7 cellular contexts compared by ENCODE assay signal in genomic region chr7:1045038-1045726, GRCh38. TPM values are rescaled to one million over a fixed set of nuclear protein-coding genes. Genes with fewer than 3 reads are reported as not detected.
DNase-seq lines count a peak whose midpoint lies in the region; ATAC-seq lines count a peak whose summit lies in the region.

No MANE protein-coding gene starts in this region.

- H3K27me3 Mint-ChIP-seq in activated T-helper 1 cell treated with anti-CD3 and anti-CD28 coated beads, Interleukin-12 subunit alpha, Interleukin-12 subunit beta, Interleukin-2, Interleukin-4 antibody, amounts not matched to agents 30 ng/mL and 10 ng/mL and 1 ng/mL, durations not matched to agents 14 hours and 24 hours and 36 hours (ENCODE audit: insufficient read depth) = peaks cover 1% of the 10 kb centered on the region
- H3K27me3 Mint-ChIP-seq in immature natural killer cell (ENCODE audit: low read depth in 3 of 3) = peaks cover 24 to 27% (median 26%) of the 10 kb centered on the region in 3 donors
- no peaks in the 10 kb centered on the region for H3K27me3 Mint-ChIP-seq in stimulated activated naive CD8-positive, alpha-beta T cell treated with anti-CD3 and anti-CD28 coated beads, Interleukin-15, amount 100 ng/mL, for 72 hours

- H3K36me3 Mint-ChIP-seq in activated T-helper 1 cell treated with anti-CD3 and anti-CD28 coated beads, Interleukin-12 subunit alpha, Interleukin-12 subunit beta, Interleukin-2, Interleukin-4 antibody, amounts not matched to agents 30 ng/mL and 10 ng/mL and 1 ng/mL, durations not matched to agents 14 hours and 24 hours and 36 hours (ENCODE audit: low read depth) = peaks cover 1% of the 10 kb centered on the region
- no peaks in the 10 kb centered on the region for H3K36me3 Mint-ChIP-seq in immature natural killer cell

- ATAC-seq in stimulated activated naive CD8-positive, alpha-beta T cell treated with anti-CD3 and anti-CD28 coated beads, Interleukin-15, amount 100 ng/mL, for 72 hours = no peak

- peak overlapping the region; percentile 5 for H3K27ac Mint-ChIP-seq in activated T-helper 1 cell treated with anti-CD3 and anti-CD28 coated beads, Interleukin-12 subunit alpha, Interleukin-12 subunit beta, Interleukin-2, Interleukin-4 antibody, amounts not matched to agents 30 ng/mL and 10 ng/mL and 1 ng/mL, durations not matched to agents 14 hours and 24 hours and 36 hours
- H3K27ac Mint-ChIP-seq in immature natural killer cell = peak overlapping the region in 4 of 6 donors; percentile 54 to 86 (median 84)
- H3K27ac Mint-ChIP-seq in stimulated activated naive CD8-positive, alpha-beta T cell treated with anti-CD3 and anti-CD28 coated beads, Interleukin-15, amount 100 ng/mL, for 72 hours = peak overlapping the region; percentile 16 to 60

- no peaks in the 10 kb centered on the region for H3K9me3 Mint-ChIP-seq in activated T-helper 1 cell treated with anti-CD3 and anti-CD28 coated beads, Interleukin-12 subunit alpha, Interleukin-12 subunit beta, Interleukin-2, Interleukin-4 antibody, amounts not matched to agents 30 ng/mL and 10 ng/mL and 1 ng/mL, durations not matched to agents 14 hours and 24 hours and 36 hours
- H3K9me3 Mint-ChIP-seq in immature natural killer cell = no peaks in the 10 kb centered on the region
- no peaks in the 10 kb centered on the region for H3K9me3 Mint-ChIP-seq in stimulated activated naive CD8-positive, alpha-beta T cell treated with anti-CD3 and anti-CD28 coated beads, Interleukin-15, amount 100 ng/mL, for 72 hours

- intact Hi-C loops in activated T-helper 1 cell treated with anti-CD3 and anti-CD28 coated beads, Interleukin-12 subunit alpha, Interleukin-12 subunit beta, Interleukin-2, Interleukin-4 antibody, amounts not matched to agents 30 ng/mL and 10 ng/mL and 1 ng/mL, durations not matched to agents 14 hours and 24 hours and 36 hours (cut with micrococcal nuclease) = loop anchor here (2.0 kb wide), 1 partner anchor 526 kb away; the partner anchor contains the start of gene PSMG3

- DNase-seq in HK-2 (ENCODE audit: unreplicated experiment) (peak; percentile 51), immature natural killer cell (no peak), SW 1271 (lab: John Stamatoyannopoulos, UW) (no peak), OCI-M2 (lab: John Stamatoyannopoulos, UW; ENCODE audit: unreplicated experiment) (no peak), NCI-H345 (lab: John Stamatoyannopoulos, UW) (no peak)
- no peak for DNase-seq in activated T-helper 1 cell treated with anti-CD3 and anti-CD28 coated beads, Interleukin-12 subunit alpha, Interleukin-12 subunit beta, Interleukin-2, Interleukin-4 antibody, amounts not matched to agents 30 ng/mL and 10 ng/mL and 1 ng/mL, durations not matched to agents 14 hours and 24 hours and 36 hours (ENCODE audit: low spot score)
- no peak for DNase-seq in stimulated activated naive CD8-positive, alpha-beta T cell treated with anti-CD3 and anti-CD28 coated beads, Interleukin-15, amount 100 ng/mL, for 72 hours

- peak overlapping the region; percentile 83 for H3K4me3 Mint-ChIP-seq in activated T-helper 1 cell treated with anti-CD3 and anti-CD28 coated beads, Interleukin-12 subunit alpha, Interleukin-12 subunit beta, Interleukin-2, Interleukin-4 antibody, amounts not matched to agents 30 ng/mL and 10 ng/mL and 1 ng/mL, durations not matched to agents 14 hours and 24 hours and 36 hours
- H3K4me3 Mint-ChIP-seq in immature natural killer cell = peak overlapping the region; percentile 81 to 90 (median 88)
- H3K4me3 Mint-ChIP-seq in stimulated activated naive CD8-positive, alpha-beta T cell treated with anti-CD3 and anti-CD28 coated beads, Interleukin-15, amount 100 ng/mL, for 72 hours = peak overlapping the region; percentile 79 to 87

- peaks cover 69% of the 10 kb centered on the region for H3K4me1 Mint-ChIP-seq in activated T-helper 1 cell treated with anti-CD3 and anti-CD28 coated beads, Interleukin-12 subunit alpha, Interleukin-12 subunit beta, Interleukin-2, Interleukin-4 antibody, amounts not matched to agents 30 ng/mL and 10 ng/mL and 1 ng/mL, durations not matched to agents 14 hours and 24 hours and 36 hours (ENCODE audit: low read depth)
- peaks cover 49 to 54% of the 10 kb centered on the region in 2 donors for H3K4me1 Mint-ChIP-seq in immature natural killer cell
- peaks cover 74% of the 10 kb centered on the region for H3K4me1 Mint-ChIP-seq in stimulated activated naive CD8-positive, alpha-beta T cell treated with anti-CD3 and anti-CD28 coated beads, Interleukin-15, amount 100 ng/mL, for 72 hours

RNA-seq across cellular contexts. Expression of gene GPR146, which starts 0.8 kb away (rescaled TPM):
- 2.2 and 2.8 TPM in 2 replicates for total RNA-seq in activated T-helper 1 cell treated with anti-CD3 and anti-CD28 coated beads, Interleukin-12 subunit alpha, Interleukin-12 subunit beta, Interleukin-2, Interleukin-4 antibody, amounts not matched to agents 30 ng/mL and 10 ng/mL and 1 ng/mL, durations not matched to agents 14 hours and 24 hours and 36 hours
- 1 to 10 TPM in 2 of 3 donors, not detected in 1; 1.1 to 1.9 TPM for polyA plus RNA-seq in immature natural killer cell

RNA-seq across cellular contexts. Expression of gene GPER1, which starts 42.7 kb away (rescaled TPM):
- total RNA-seq in activated T-helper 1 cell treated with anti-CD3 and anti-CD28 coated beads, Interleukin-12 subunit alpha, Interleukin-12 subunit beta, Interleukin-2, Interleukin-4 antibody, amounts not matched to agents 30 ng/mL and 10 ng/mL and 1 ng/mL, durations not matched to agents 14 hours and 24 hours and 36 hours = not detected in 2 replicates
- under 1 TPM in 2 of 3 donors, not detected in 1; 0.14 to 0.31 TPM for polyA plus RNA-seq in immature natural killer cell

Comparison
In these comparisons a context has a peak if more than half of its experiments do, and no peak if none do; other contexts are left out.
1. H3K27ac Mint-ChIP-seq: peak in every context shown above with its lines; median percentile 84 in immature natural killer cell; 38 in stimulated activated naive CD8-positive, alpha-beta T cell treated with anti-CD3 and anti-CD28 coated beads, Interleukin-15, amount 100 ng/mL, for 72 hours; 5 in activated T-helper 1 cell treated with anti-CD3 and anti-CD28 coated beads, Interleukin-12 subunit alpha, Interleukin-12 subunit beta, Interleukin-2, Interleukin-4 antibody, amounts not matched to agents 30 ng/mL and 10 ng/mL and 1 ng/mL, durations not matched to agents 14 hours and 24 hours and 36 hours.